In genomic region chr2:132360964-132361363, GRCh38 we compare ENCODE assay signal across 2 cellular contexts. TPM values are rescaled to one million over a fixed set of nuclear protein-coding genes. Genes with fewer than 3 reads are reported as not detected.
"Had no signal": no experiment of that assay in that cellular context is flagged by ENCODE, and none has a peak within 500 bp of the region (broad histone marks: within the 10 kb centered on the region; RNA-seq: fewer than 3 reads in every experiment).

No MANE protein-coding gene starts in this region.

RNA-seq across cellular contexts. Expression of gene GPR39, which starts 55.6 kb away (rescaled TPM):
- polyA plus RNA-seq: IgD-negative memory B cell, K562 had no signal
